23 cellular contexts compared by ENCODE assay signal in the genomic region with DNA sequence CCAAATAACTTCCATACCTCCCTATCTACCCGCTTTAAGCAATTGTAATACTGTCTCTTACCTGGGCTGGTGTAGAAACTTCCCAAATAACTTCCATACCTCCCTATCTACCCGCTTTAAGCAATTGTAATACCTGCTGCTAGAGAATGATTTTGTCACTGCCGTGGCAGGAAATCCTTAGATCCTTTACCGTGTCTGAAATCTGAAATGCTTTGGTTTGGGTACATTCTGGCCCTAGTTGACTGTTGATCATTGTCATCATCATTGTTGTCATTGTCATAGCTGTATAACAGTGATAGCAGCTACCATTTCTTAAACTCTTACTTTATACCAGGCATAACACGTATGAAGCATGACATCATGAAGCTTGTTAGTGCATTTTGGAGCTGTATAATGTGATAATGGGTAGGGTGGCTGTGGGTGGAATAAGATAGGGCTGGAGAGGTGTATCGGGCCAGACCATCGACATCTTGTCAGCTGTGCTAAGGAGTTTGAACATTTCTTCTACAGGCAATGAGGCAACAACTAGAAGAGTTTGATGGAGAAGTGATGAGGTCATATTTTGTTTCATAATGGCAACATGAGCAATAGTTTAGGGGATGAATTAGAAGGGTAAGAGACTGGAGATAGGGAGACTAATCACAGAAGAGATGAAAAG. TPM values are rescaled to one million over a fixed set of nuclear protein-coding genes. Genes with fewer than 3 reads are reported as not detected.
"Had no signal": no experiment of that assay in that cellular context is flagged by ENCODE, and none has a peak within 500 bp of the region (broad histone marks: within the 10 kb centered on the region; RNA-seq: fewer than 3 reads in every experiment).

No MANE protein-coding gene starts in this region.

- H3K4me2 ChIP-seq: PC-9 had no signal

- H3K4me3 ChIP-seq: PC-9, Peyer's patch, SJCRH30 had no signal

- H2AFZ ChIP-seq: PC-9 had no signal

- H3K4me3 Mint-ChIP-seq: IgD-negative memory B cell had no signal

- H3K36me3 ChIP-seq: Peyer's patch, SJCRH30 had no signal

- DNase-seq: KBM-7, NCI-H1092 treated with DMSO at 0.1 percent for 48 hours, NCI-H1436, NCI-H187, NCI-H2029, NCI-H2081 treated with DMSO at 0.1 percent for 48 hours, NCI-H2171, NCI-H226, NCI-H446, NCI-H510A, NCI-H524 treated with DMSO at 0.1 percent for 48 hours, NCI-H69, NCI-H774, PC-9, Peyer's patch, SHP77 treated with DMSO at 0.1 percent for 48 hours, SJCRH30 had no signal

- H3K4me1 ChIP-seq: SJCRH30 had no signal

- H3K27me3 ChIP-seq: Peyer's patch had no signal

- H3K27me3 Mint-ChIP-seq: IgD-negative memory B cell had no signal

- H3K36me3 Mint-ChIP-seq: IgD-negative memory B cell had no signal

- ATAC-seq: Right ventricle myocardium inferior, SK-N-SH treated with all-trans-retinoic acid at 6 μM for 48 hours had no signal

- H3K27ac ChIP-seq: PC-9, Peyer's patch, SJCRH30 had no signal

- H3K9me3 ChIP-seq: Peyer's patch, SJCRH30 had no signal

- H3K27ac Mint-ChIP-seq: IgD-negative memory B cell had no signal

RNA-seq across cellular contexts. Expression of a gene that starts 15.7 kb away (rescaled TPM):
- total RNA-seq: HT1080, LHCN-M2, PC-9, RPMI7951 had no signal
